ENCODE assay signal across 31 cellular contexts in genomic region chr5:53557386-53557785, GRCh38. TPM values are rescaled to one million over a fixed set of nuclear protein-coding genes. Genes with fewer than 3 reads are reported as not detected.
DNase-seq lines count a peak whose midpoint lies in the region; FAIRE-seq and TF ChIP-seq lines count a peak whose summit lies in the region.
"Had no signal": no experiment of that assay in that cellular context is flagged by ENCODE, and none has a peak within 500 bp of the region (broad histone marks: within the 10 kb centered on the region; RNA-seq: fewer than 3 reads in every experiment).

No MANE protein-coding gene starts in this region.

- TF ChIP-seq CTCF in bronchial epithelial cell (IDR thresholded peaks at IDR 0.05; ENCODE audit: insufficient read depth, low read length, severe bottlenecking) (no peak), keratinocyte (optimal IDR thresholded peaks at IDR 0.05 in 1 of 3, IDR thresholded peaks at IDR 0.05 in 1 of 3, conservative IDR thresholded peaks at IDR 0.05 in 1 of 3; ENCODE audit: extremely low read depth in 1 of 3, insufficient read depth in 2 of 3, low read length in 3 of 3) (no peak), osteocyte (IDR thresholded peaks at IDR 0.05) (no peak)

- H3K27me3 Mint-ChIP-seq in osteocyte (ENCODE audit: unreplicated experiment), result peaks cover 35% of the 10 kb centered on the region
- H3K27me3 Mint-ChIP-seq: progenitor cell of endocrine pancreas had no signal

- no peak overlapping the region for H3K4me3 Mint-ChIP-seq in osteocyte (ENCODE audit: unreplicated experiment)
- H3K4me3 Mint-ChIP-seq: activated T-cell treated with anti-CD3 and anti-CD28 coated beads, Interleukin-2, amount 50 U/mL, for 24 hours; dendritic cell treated with granulocyte-macrophage colony-stimulating factor and Interleukin-4, amounts not matched to agents 40 ng/mL and 50 ng/mL, for 4 days; immature natural killer cell; T-helper 17 cell had no signal

- H3K4me2 ChIP-seq in keratinocyte (ENCODE audit: control insufficient read depth, extremely low read depth, insufficient read depth, low read depth, low read length), result no peak overlapping the region
- H3K4me2 ChIP-seq: KMS-11 had no signal

- peaks cover 17% of the 10 kb centered on the region for H3K4me1 Mint-ChIP-seq in osteocyte (ENCODE audit: unreplicated experiment)

- peaks cover 6% of the 10 kb centered on the region for H3K4me1 ChIP-seq in keratinocyte (ENCODE audit: control insufficient read depth, extremely low read depth, insufficient read depth, low read length)

- peaks cover 4% of the 10 kb centered on the region for H3K9me3 Mint-ChIP-seq in osteocyte (ENCODE audit: unreplicated experiment)
- H3K9me3 Mint-ChIP-seq: dendritic cell treated with granulocyte-macrophage colony-stimulating factor and Interleukin-4, amounts not matched to agents 40 ng/mL and 50 ng/mL, for 4 days had no signal

- peaks cover 20% of the 10 kb centered on the region for H3K79me2 ChIP-seq in keratinocyte (ENCODE audit: control insufficient read depth, insufficient read depth, low read length)

- no peak overlapping the region for H3K27ac ChIP-seq in keratinocyte (ENCODE audit: control insufficient read depth, insufficient read depth, low read length)
- H3K27ac ChIP-seq: KMS-11, RWPE1, SK-N-MC, thoracic aorta, vagina had no signal

- no peaks in the 10 kb centered on the region for H4K20me1 ChIP-seq in keratinocyte (ENCODE audit: control insufficient read depth, extremely low read depth, insufficient read depth, low read length)

- no peak for FAIRE-seq in bronchial epithelial cell (lab: Jason Lieb, UNC)
- peak; percentile 64 for FAIRE-seq in keratinocyte (lab: Jason Lieb, UNC)
- FAIRE-seq: GM18507, HTR-8/SVneo had no signal

- no peaks in the 10 kb centered on the region for H3K9me1 ChIP-seq in keratinocyte (ENCODE audit: control insufficient read depth, extremely low read depth, insufficient read depth, low read length)

- no peak overlapping the region for H2AFZ ChIP-seq in keratinocyte (ENCODE audit: control insufficient read depth, low read length)

- no peak overlapping the region for H3K27ac Mint-ChIP-seq in osteocyte (ENCODE audit: unreplicated experiment)
- H3K27ac Mint-ChIP-seq: activated T-cell treated with anti-CD3 and anti-CD28 coated beads, Interleukin-2, amount 50 U/mL, for 24 hours; dendritic cell treated with granulocyte-macrophage colony-stimulating factor and Interleukin-4, amounts not matched to agents 40 ng/mL and 50 ng/mL, for 4 days; immature natural killer cell; progenitor cell of endocrine pancreas; T-helper 17 cell had no signal

- no peak overlapping the region for H3K9ac ChIP-seq in keratinocyte (ENCODE audit: control insufficient read depth, extremely low read depth, insufficient read depth, low read length)
- H3K9ac ChIP-seq: KMS-11 had no signal

- H3K36me3 Mint-ChIP-seq in osteocyte (ENCODE audit: unreplicated experiment), result peaks cover under 1% of the 10 kb centered on the region
- H3K36me3 Mint-ChIP-seq: immature natural killer cell had no signal

- H3K36me3 ChIP-seq in bronchial epithelial cell (ENCODE audit: control insufficient read depth, insufficient read depth, low read length) (no peaks in the 10 kb centered on the region), keratinocyte (ENCODE audit: control insufficient read depth in 2 of 2, extremely low read depth in 1 of 2, insufficient read depth in 2 of 2, low read length in 2 of 2) (no peaks in the 10 kb centered on the region)
- H3K36me3 ChIP-seq: thoracic aorta, vagina had no signal

- DNase-seq in Daoy (ENCODE audit: low read depth) (peak; percentile 25), NCI-H226 (peak; percentile 49), bronchial epithelial cell (ENCODE audit: low read depth) (peak; percentile 78), keratinocyte (ENCODE audit: low read depth, low spot score) (no peak), osteocyte (ENCODE audit: extremely low spot score, unreplicated experiment) (no peak), globus pallidus (ENCODE audit: low spot score) (no peak), NCI-H345 (lab: John Stamatoyannopoulos, UW) (no peak)
- DNase-seq in activated naive CD4-positive, alpha-beta T cell (lab: John Stamatoyannopoulos, UW), result no peak
- DNase-seq: activated CD4-positive, alpha-beta T cell treated with anti-CD3 and anti-CD28 coated beads for 4 hours; activated CD8-positive, alpha-beta memory T cell treated with anti-CD3 and anti-CD28 coated beads for 24 hours; activated gamma-delta T cell treated with Interleukin-2 at 50 U/mL for 16 hours; activated T-cell treated with anti-CD3 and anti-CD28 coated beads, Interleukin-2, amount 50 U/mL, for 24 hours; foreskin melanocyte; GF-D8; hippocampal formation; immature natural killer cell; mucosa of descending colon; NCI-H187; NCI-H526 treated with DMSO at 0.1 percent for 48 hours; stimulated activated CD4-positive, alpha-beta T cell treated with anti-CD3 and anti-CD28 coated beads, Interleukin-15, amount 100 ng/mL, for 24 hours; stimulated activated naive CD8-positive, alpha-beta T cell treated with anti-CD3 and anti-CD28 coated beads, Interleukin-15, Interleukin-2, amounts not matched to agents 100 U/mL and 50 U/mL, for 24 hours; T-helper 17 cell had no signal

- H3K27me3 ChIP-seq in bronchial epithelial cell (ENCODE audit: control insufficient read depth, insufficient read depth, low read length) (no peaks in the 10 kb centered on the region), keratinocyte (ENCODE audit: control insufficient read depth, extremely low read depth, insufficient read depth, low read length) (no peaks in the 10 kb centered on the region)
- H3K27me3 ChIP-seq: vagina had no signal

- no peaks in the 10 kb centered on the region for H3K9me3 ChIP-seq in keratinocyte (ENCODE audit: control insufficient read depth, low read depth, low read length)
- H3K9me3 ChIP-seq: mucosa of descending colon, thoracic aorta, vagina had no signal

- H3K4me3 ChIP-seq in bronchial epithelial cell (ENCODE audit: low read depth, low read length), result no peak overlapping the region
- H3K4me3 ChIP-seq in keratinocyte (ENCODE audit: control insufficient read depth in 2 of 3, extremely low read depth in 1 of 3, insufficient read depth in 2 of 3, low read depth in 1 of 3, low read length in 3 of 3), result no peak overlapping the region
- H3K4me3 ChIP-seq: mucosa of descending colon, SK-N-MC, thoracic aorta, vagina had no signal

- dilution Hi-C loops in keratinocyte (cut with MboI; ENCODE audit: extremely low pct_ligation_motif_present, low sequenced_read_pairs), result no loop called here

RNA-seq across cellular contexts. Expression of gene NDUFS4, which starts 3.1 kb away (rescaled TPM):
- 218 and 261 TPM in 2 replicates for total RNA-seq in Daoy (2014; rRNA removed; shearing (Covaris generic))
- 163 and 164 TPM in 2 replicates for total RNA-seq in bronchial epithelial cell
- polyA plus RNA-seq in keratinocyte, result 69.3 to 118 TPM (median 102 TPM) in 3 replicates
- polyA plus RNA-seq in keratinocyte (2011; ENCODE audit: low read depth), result 108 TPM
- 55.7 and 92.6 TPM in 2 replicates for polyA plus RNA-seq in keratinocyte (2011; cell fraction: cytosol; rRNA removed)
- polyA plus RNA-seq in keratinocyte (2011; cell fraction: nucleus; rRNA removed), result 28.3 and 56.6 TPM in 2 replicates
- 65.3 and 89.2 TPM in 2 replicates for polyA plus RNA-seq in keratinocyte (2012; ENCODE audit: low replicate concordance)
- 27.5 to 36.2 TPM (median 27.7 TPM) in 3 replicates for polyA minus RNA-seq in keratinocyte
- polyA minus RNA-seq in keratinocyte (2011; cell fraction: cytosol; rRNA and poly(A)+ RNA removed), result 58.1 TPM
- polyA minus RNA-seq in keratinocyte (2011; cell fraction: nucleus; rRNA and poly(A)+ RNA removed), result 10.9 and 21.3 TPM in 2 replicates
- total RNA-seq in osteocyte, result 74.3 TPM in 2 replicates

Comparison
In these comparisons a context has a peak if more than half of its experiments do, and no peak if none do; other contexts are left out.
1. DNase-seq: peak in Daoy (single experiment), NCI-H226 (single experiment) and bronchial epithelial cell (single experiment); none in keratinocyte (single experiment), activated naive CD4-positive, alpha-beta T cell (0 of 4), osteocyte (single experiment), globus pallidus (single experiment) and NCI-H345 (single experiment).